ENCODE assay signal across 8 cellular contexts in the genomic region with DNA sequence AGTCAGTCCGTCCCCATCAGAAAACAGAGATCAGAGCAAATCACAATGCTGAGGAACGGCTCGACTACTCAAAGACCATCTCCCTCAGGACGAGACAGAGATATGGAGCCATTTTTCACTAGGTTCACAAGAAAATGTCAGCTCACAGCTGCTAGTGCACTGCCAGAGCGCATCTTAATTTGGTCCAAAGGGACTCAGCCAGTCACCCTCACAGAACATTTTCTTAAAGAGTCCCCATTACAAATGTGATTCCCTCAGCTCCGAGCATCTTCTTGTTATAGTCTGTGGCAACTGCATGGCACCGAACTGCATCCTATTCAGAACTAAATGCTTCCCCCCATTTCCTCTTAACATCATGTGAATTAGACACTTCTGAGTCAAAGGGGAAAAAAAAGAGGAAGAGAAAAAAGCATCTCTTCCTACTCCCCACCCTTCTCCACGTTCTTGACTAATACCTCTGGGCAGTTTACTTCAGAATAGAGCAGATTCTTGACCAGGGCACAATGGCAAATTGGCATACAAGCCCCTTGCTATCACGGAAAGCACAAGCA.
DNase-seq lines count a peak whose midpoint lies in the region; ATAC-seq and TF ChIP-seq lines count a peak whose summit lies in the region.

No MANE protein-coding gene starts in this region.

- no peaks in the 10 kb centered on the region for H3K9me3 Mint-ChIP-seq in endothelial cell (ENCODE audit: unreplicated experiment)
- H3K9me3 Mint-ChIP-seq in activated naive CD8-positive, alpha-beta T cell treated with anti-CD3 and anti-CD28 coated beads for 36 hours = no peaks in the 10 kb centered on the region

- no peak for TF ChIP-seq POLR2A in uterus (IDR thresholded peaks at IDR 0.05)

- H3K36me3 Mint-ChIP-seq in endothelial cell (ENCODE audit: low read depth, unreplicated experiment) = no peaks in the 10 kb centered on the region
- H3K36me3 Mint-ChIP-seq in activated naive CD8-positive, alpha-beta T cell treated with anti-CD3 and anti-CD28 coated beads for 36 hours = no peaks in the 10 kb centered on the region

- peak; percentile 29 for DNase-seq in GM06990 (ENCODE audit: extremely low read depth, insufficient read length)
- DNase-seq in Karpas-422 = peak; percentile 42
- peak; percentile 10 for DNase-seq in endothelial cell (ENCODE audit: low spot score)
- no peak for DNase-seq in central memory CD4-positive, alpha-beta T cell
- no peak for DNase-seq in uterus
- DNase-seq in activated naive CD8-positive, alpha-beta T cell treated with anti-CD3 and anti-CD28 coated beads for 36 hours = no peak

- H3K27me3 ChIP-seq in GM06990 (replicated peaks; ENCODE audit: control insufficient read depth, insufficient read depth, low read length) = no peaks in the 10 kb centered on the region
- no peaks in the 10 kb centered on the region for H3K27me3 ChIP-seq in Karpas-422 (ENCODE audit: low read length)
- no peaks in the 10 kb centered on the region for H3K27me3 ChIP-seq in rectal smooth muscle tissue (ENCODE audit: control insufficient read depth, insufficient read depth, low read length)
- H3K27me3 ChIP-seq in uterus = no peaks in the 10 kb centered on the region

- no peak overlapping the region for H3K4me3 Mint-ChIP-seq in endothelial cell (ENCODE audit: unreplicated experiment)
- no peak overlapping the region for H3K4me3 Mint-ChIP-seq in activated naive CD8-positive, alpha-beta T cell treated with anti-CD3 and anti-CD28 coated beads for 36 hours

- intact Hi-C loops in uterus (cut with DNase I; ENCODE audit: low total_unique reads) = no loop called here

- peak overlapping the region; percentile 6 for H3K4me2 ChIP-seq in Karpas-422 (ENCODE audit: low read depth, low read length, poor library complexity, severe bottlenecking)

- H3K9me3 ChIP-seq in Karpas-422 (ENCODE audit: low read length) (no peaks in the 10 kb centered on the region), uterus (no peaks in the 10 kb centered on the region)

- H3K27ac ChIP-seq in Karpas-422 (ENCODE audit: low read length) (no peak overlapping the region), rectal smooth muscle tissue (ENCODE audit: low read depth, low read length) (no peak overlapping the region), uterus (no peak overlapping the region)

- H2AFZ ChIP-seq in Karpas-422 (ENCODE audit: low read length) = no peak overlapping the region; the same call in 1 of the 2 replicates

- H3K27ac Mint-ChIP-seq in endothelial cell (ENCODE audit: unreplicated experiment) = no peak overlapping the region
- H3K27ac Mint-ChIP-seq in activated naive CD8-positive, alpha-beta T cell treated with anti-CD3 and anti-CD28 coated beads for 36 hours = no peak overlapping the region

- H3K4me3 ChIP-seq in GM06990 (replicated peaks; ENCODE audit: low read depth, low read length) (peak overlapping the region; percentile 56), Karpas-422 (ENCODE audit: low read length) (no peak overlapping the region), rectal smooth muscle tissue (ENCODE audit: low read length) (peak overlapping the region; percentile 58), uterus (peak overlapping the region in 1 of 2 donors; percentile 16)

- H3K27me3 Mint-ChIP-seq in endothelial cell (ENCODE audit: unreplicated experiment) = peaks cover 2% of the 10 kb centered on the region
- peaks cover 11% of the 10 kb centered on the region for H3K27me3 Mint-ChIP-seq in activated naive CD8-positive, alpha-beta T cell treated with anti-CD3 and anti-CD28 coated beads for 36 hours

- H4K20me1 ChIP-seq in Karpas-422 (ENCODE audit: insufficient read depth, low read depth, low read length) = no peaks in the 10 kb centered on the region

- peaks cover 8% of the 10 kb centered on the region for H3K4me1 Mint-ChIP-seq in endothelial cell (ENCODE audit: unreplicated experiment)
- no peaks in the 10 kb centered on the region for H3K4me1 Mint-ChIP-seq in activated naive CD8-positive, alpha-beta T cell treated with anti-CD3 and anti-CD28 coated beads for 36 hours

- no peaks in the 10 kb centered on the region for H3K9me2 ChIP-seq in Karpas-422 (replicated peaks; ENCODE audit: insufficient read depth, low read length)

- H3K4me1 ChIP-seq in Karpas-422 (ENCODE audit: low read length) = no peaks in the 10 kb centered on the region
- peaks cover 6% of the 10 kb centered on the region for H3K4me1 ChIP-seq in rectal smooth muscle tissue (ENCODE audit: control insufficient read depth, insufficient read depth, low read length)
- no peaks in the 10 kb centered on the region for H3K4me1 ChIP-seq in uterus

- no peak for TF ChIP-seq CTCF in GM06990 (IDR thresholded peaks at IDR 0.05; ENCODE audit: insufficient read depth, low read length, poor library complexity, severe bottlenecking)
- TF ChIP-seq CTCF in endothelial cell (IDR thresholded peaks at IDR 0.05; ENCODE audit: unreplicated experiment) = no peak
- TF ChIP-seq CTCF in uterus (IDR thresholded peaks at IDR 0.05) = no peak

- H3K79me2 ChIP-seq in Karpas-422 (ENCODE audit: low read length) = no peaks in the 10 kb centered on the region

- peak; percentile 94 for ATAC-seq in GM21717 (IDR thresholded peaks at IDR 0.05; ENCODE audit: unreplicated experiment)

- no peak overlapping the region for H3K9ac ChIP-seq in Karpas-422 (ENCODE audit: low read length)
- no peak overlapping the region for H3K9ac ChIP-seq in rectal smooth muscle tissue (ENCODE audit: low read length)

- H3K36me3 ChIP-seq in GM06990 (ENCODE audit: control insufficient read depth, insufficient read depth, low read length) (no peaks in the 10 kb centered on the region), Karpas-422 (ENCODE audit: insufficient read depth, low read length) (no peaks in the 10 kb centered on the region), rectal smooth muscle tissue (ENCODE audit: control insufficient read depth, insufficient read depth, low read length) (no peaks in the 10 kb centered on the region), uterus (no peaks in the 10 kb centered on the region)

Comparison
In these comparisons a context has a peak if more than half of its experiments do, and no peak if none do; other contexts are left out.
1. DNase-seq: peak in GM06990 (single experiment), Karpas-422 (single experiment) and endothelial cell (single experiment); none in central memory CD4-positive, alpha-beta T cell (single experiment), uterus (0 of 2) and activated naive CD8-positive, alpha-beta T cell treated with anti-CD3 and anti-CD28 coated beads for 36 hours (single experiment).